Comparison of ENCODE assay signal across 21 cellular contexts in the genomic region with DNA sequence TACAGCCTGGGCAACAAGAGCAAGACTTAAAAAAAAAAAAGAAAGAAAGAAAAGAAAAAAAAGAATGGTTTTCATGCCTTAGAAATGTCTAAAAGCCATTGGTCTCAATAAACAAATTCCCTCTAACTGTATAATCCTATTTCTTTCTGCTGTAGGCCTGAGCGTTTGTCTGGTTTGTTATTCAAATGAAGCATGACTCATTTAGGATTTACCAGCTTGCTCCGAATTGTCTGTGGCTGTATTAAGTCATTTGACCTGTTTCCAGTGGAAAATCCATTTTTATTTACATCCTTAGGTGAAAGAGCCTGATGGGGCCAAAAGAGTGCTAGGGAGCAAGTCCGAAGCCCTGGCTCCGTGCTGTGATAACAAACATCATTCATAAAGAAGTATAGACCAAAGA.
DNase-seq lines count a peak whose midpoint lies in the region; ATAC-seq and TF ChIP-seq lines count a peak whose summit lies in the region.
"Had no signal": no experiment of that assay in that cellular context is flagged by ENCODE, and none has a peak within 500 bp of the region (broad histone marks: within the 10 kb centered on the region; RNA-seq: fewer than 3 reads in every experiment).

No MANE protein-coding gene starts in this region.

- no peaks in the 10 kb centered on the region for H3K36me3 Mint-ChIP-seq in brain

- no peak overlapping the region for H3K4me3 ChIP-seq in IMR-90 (ENCODE audit: insufficient read depth, low read depth, low read length)
- H3K4me3 ChIP-seq: gastrocnemius medialis, GM12878 had no signal

- H4K8ac ChIP-seq in IMR-90 (ENCODE audit: low read depth in 2 of 2, low read length in 2 of 2) = no peak overlapping the region

- dilution Hi-C loops in IMR-90 (cut with HindIII; ENCODE audit: low sequenced_read_pairs, unreplicated experiment) = no loop called here

- CTCF ChIA-PET in IMR-90 (lab: Yijun Ruan, JAX) = no interaction called here

- no peak overlapping the region for H3K4ac ChIP-seq in IMR-90 (ENCODE audit: low read depth, low read length)

- POLR2A ChIA-PET in IMR-90 (lab: Charles Lee; ENCODE audit: unreplicated experiment) = no interaction called here

- no peak overlapping the region for H3K9ac ChIP-seq in IMR-90 (ENCODE audit: low read depth, low read length)

- TF ChIP-seq CTCF in IMR-90 (conservative IDR thresholded peaks at IDR 0.05; ENCODE audit: low read depth, low read length) = no peak
- no peak for TF ChIP-seq CTCF in brain (conservative IDR thresholded peaks at IDR 0.05)

- peaks cover 44% of the 10 kb centered on the region for H3K4me1 Mint-ChIP-seq in brain
- H3K4me1 Mint-ChIP-seq: activated CD4-positive, alpha-beta T cell treated with anti-CD3 and anti-CD28 coated beads, Interleukin-2, amount 10 ng/mL, durations not matched to agents 24 days and 14 days had no signal

- H4K91ac ChIP-seq in IMR-90 (ENCODE audit: insufficient read depth, low read depth, low read length) = no peak overlapping the region

- no peak overlapping the region for H3K27ac ChIP-seq in IMR-90 (ENCODE audit: insufficient read depth, low read length)
- H3K27ac ChIP-seq: gastrocnemius medialis had no signal

- no TSS peak for BruUV-seq in IMR-90 (replicated peaks; lab: Mats Ljungman, UMichigan)

- no peak for TF ChIP-seq RAD21 in IMR-90 (IDR thresholded peaks at IDR 0.05; ENCODE audit: low read length)

- no peak overlapping the region for H3K56ac ChIP-seq in IMR-90 (ENCODE audit: extremely low read depth, insufficient read depth, low read length)

- peak overlapping the region; percentile 6 to 90 (median 67) for H3K27ac Mint-ChIP-seq in brain
- H3K27ac Mint-ChIP-seq: activated CD4-positive, alpha-beta T cell treated with anti-CD3 and anti-CD28 coated beads, Interleukin-2, amount 10 ng/mL, durations not matched to agents 24 days and 14 days; effector memory CD8-positive, alpha-beta T cell had no signal

- no peaks in the 10 kb centered on the region for H3K36me3 ChIP-seq in IMR-90 (ENCODE audit: control insufficient read depth, insufficient read depth, low read length)
- H3K36me3 ChIP-seq: gastrocnemius medialis had no signal

- in situ Hi-C loops in IMR-90 (cut with MboI; ENCODE audit: low sequenced_read_pairs) = no loop called here

- no peak for TF ChIP-seq POLR2A in IMR-90 (IDR thresholded peaks at IDR 0.05; ENCODE audit: low read depth, low read length)

- no peak overlapping the region for H3K4me2 ChIP-seq in IMR-90 (ENCODE audit: low read depth, low read length)

- H3K4me1 ChIP-seq in IMR-90 (ENCODE audit: control insufficient read depth, insufficient read depth, low read length) = peaks cover 2% of the 10 kb centered on the region; the same call in 1 of the 2 replicates
- H3K4me1 ChIP-seq: gastrocnemius medialis had no signal

- no peak overlapping the region for H3K4me3 Mint-ChIP-seq in brain
- H3K4me3 Mint-ChIP-seq: activated CD4-positive, alpha-beta T cell treated with anti-CD3 and anti-CD28 coated beads, Interleukin-2, amount 10 ng/mL, durations not matched to agents 24 days and 14 days; effector memory CD8-positive, alpha-beta T cell; neural crest cell had no signal

- H3K27me3 ChIP-seq in IMR-90 (ENCODE audit: control insufficient read depth, insufficient read depth, low read length) = peaks cover 19% of the 10 kb centered on the region

- H2BK15ac ChIP-seq in IMR-90 (ENCODE audit: low read depth, low read length) = no peak overlapping the region

- intact Hi-C loops in IMR-90 (cut with micrococcal nuclease) = no loop called here

- no peaks in the 10 kb centered on the region for H3K79me1 ChIP-seq in IMR-90 (ENCODE audit: low read depth in 1 of 2, low read length in 2 of 2)

- DNase-seq in AG08395 (ENCODE audit: low spot score) (peak; percentile 51), IMR-90 (peak; percentile 76), iPS-NIHi7 (ENCODE audit: extremely low spot score) (peak; percentile 45), ureter (ENCODE audit: low spot score) (no peak), ecto neural progenitor cell (ENCODE audit: low spot score) (no peak), LoVo (ENCODE audit: low spot score) (no peak)
- DNase-seq: ACHN; activated CD4-positive, alpha-beta T cell treated with anti-CD3 and anti-CD28 coated beads, Interleukin-2, amount 10 ng/mL, durations not matched to agents 24 days and 14 days; activated naive CD4-positive, alpha-beta T cell treated with anti-CD3 and anti-CD28 coated beads, Interleukin-2, amount 50 U/mL, for 16 hours; effector memory CD8-positive, alpha-beta T cell; gastrocnemius medialis; GOT3; MV-4-11; NCI-H2029 treated with DMSO at 0.1 percent for 48 hours; NCI-H524 treated with DMSO at 0.1 percent for 48 hours; right cardiac atrium had no signal

- ATAC-seq in IMR-90 (ENCODE audit: low read depth) (peak; percentile 80), GM21526 (IDR thresholded peaks at IDR 0.05; ENCODE audit: low FRiP score, unreplicated experiment) (no peak)
- ATAC-seq: effector memory CD8-positive, alpha-beta T cell; gastrocnemius medialis; GM12878; Panc1; right cardiac atrium had no signal

- H3K9me3 ChIP-seq in IMR-90 (ENCODE audit: control insufficient read depth, insufficient read depth, low read length) = 0 out of 2 replicates have a peak, but pooled peaks cover 3% of the 10 kb centered on the region
- H3K9me3 ChIP-seq: gastrocnemius medialis had no signal

- no peak overlapping the region for H3K23ac ChIP-seq in IMR-90 (ENCODE audit: low read depth, low read length)

- no peak overlapping the region for H2AK5ac ChIP-seq in IMR-90 (ENCODE audit: low read depth, low read length)

- no peak overlapping the region for H3K14ac ChIP-seq in IMR-90 (replicated peaks; ENCODE audit: low read depth, low read length)

- no peak overlapping the region for H2AK9ac ChIP-seq in IMR-90 (replicated peaks; ENCODE audit: low read depth, low read length, poor library complexity)

- no peak overlapping the region for H2BK120ac ChIP-seq in IMR-90 (ENCODE audit: low read depth, low read length)

- no peak overlapping the region for H2AFZ ChIP-seq in IMR-90 (replicated peaks; ENCODE audit: low read length, poor library complexity)

- H3K9me1 ChIP-seq in IMR-90 (ENCODE audit: insufficient read depth, low read length) = 0 out of 2 replicates have a peak, but pooled peaks cover under 1% of the 10 kb centered on the region

- H4K20me1 ChIP-seq in IMR-90 (ENCODE audit: insufficient read depth, low read length) = no peaks in the 10 kb centered on the region

- H2BK5ac ChIP-seq in IMR-90 (ENCODE audit: low read depth, low read length, poor library complexity, severe bottlenecking) = no peak overlapping the region

- no peak overlapping the region for H3K18ac ChIP-seq in IMR-90 (ENCODE audit: low read depth, low read length)

- no peak overlapping the region for H4K5ac ChIP-seq in IMR-90 (ENCODE audit: low read depth, low read length)

- peaks cover 3% of the 10 kb centered on the region for H3K27me3 Mint-ChIP-seq in brain

- no CpG with 5 or more reads among the region's 4 CpGs for WGBS in IMR-90 (ENCODE audit: extremely low coverage in 2 of 2, insufficient read length in 1 of 2), 2 experiments

- no peak overlapping the region for H2BK20ac ChIP-seq in IMR-90 (ENCODE audit: low read depth, low read length)

- peaks cover 0 to 4% (median 2%) of the 10 kb centered on the region in 5 experiments for H3K9me3 Mint-ChIP-seq in brain
- H3K9me3 Mint-ChIP-seq: activated CD4-positive, alpha-beta T cell treated with anti-CD3 and anti-CD28 coated beads, Interleukin-2, amount 10 ng/mL, durations not matched to agents 24 days and 14 days; effector memory CD8-positive, alpha-beta T cell had no signal

TF ChIP-seq in IMR-90, 13 proteins besides CTCF, POLR2A, EP300 and RAD21:
- TF ChIP-seq ELK1 (IDR thresholded peaks at IDR 0.05; ENCODE audit: borderline replicate concordance, low read depth, low read length) (no peak), FOS (IDR thresholded peaks at IDR 0.05; ENCODE audit: low read depth, low read length) (peak; percentile 46; the same call in 1 of the 2 replicates)

Comparison
In these comparisons a context has a peak if more than half of its experiments do, and no peak if none do; other contexts are left out.
1. DNase-seq: peak in AG08395 (single experiment), IMR-90 (single experiment) and iPS-NIHi7 (single experiment); none in ureter (single experiment), ecto neural progenitor cell (single experiment) and LoVo (single experiment).